In the genomic region with DNA sequence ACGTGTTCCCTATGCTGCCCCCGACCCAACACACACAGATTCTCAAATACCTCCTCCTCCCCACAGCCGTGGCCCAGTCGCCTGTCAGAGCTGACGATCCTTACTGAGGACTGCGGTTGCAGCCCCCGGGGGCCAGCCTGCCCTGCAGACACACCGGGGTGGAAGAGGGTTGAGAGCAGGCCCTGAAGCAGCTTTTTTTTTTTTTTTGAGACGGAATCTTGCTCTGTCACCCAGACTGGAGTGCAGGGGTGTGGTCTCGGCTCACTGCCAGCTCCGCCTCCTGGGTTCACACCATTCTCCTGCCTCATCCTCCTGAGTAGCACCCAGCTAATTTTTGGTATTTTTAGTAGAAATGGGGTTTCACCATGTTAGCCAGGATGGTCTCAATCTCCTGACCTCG, we compare ENCODE assay signal across 1 cellular context.
A peak's percentile ranks its signal among the peaks of the same experiment; 100 is the strongest.
TF ChIP-seq lines count a peak whose summit lies in the region.

No MANE protein-coding gene starts in this region.

TF ChIP-seq in K562, 482 proteins besides CTCF, POLR2A, EP300 and RAD21:
- TF ChIP-seq ZNF384 (IDR thresholded peaks at IDR 0.05; ENCODE audit: low read depth, low read length) (peak; percentile 77), NFIC (IDR thresholded peaks at IDR 0.05) (peak; percentile 71), ZNF316 (IDR thresholded peaks at IDR 0.05) (peak; percentile 29; the same call in 1 of the 2 replicates)
